Comparison of ENCODE assay signal across 9 cellular contexts in genomic region chr20:22830138-22830537, GRCh38.
"Had no signal": no experiment of that assay in that cellular context is flagged by ENCODE, and none has a peak within 500 bp of the region (broad histone marks: within the 10 kb centered on the region; RNA-seq: fewer than 3 reads in every experiment).

No MANE protein-coding gene starts in this region.

- H3K4me3 ChIP-seq: K562 had no signal

- H3K4me1 Mint-ChIP-seq: IgD-negative memory B cell had no signal

- H3K27ac Mint-ChIP-seq: IgD-negative memory B cell had no signal

- H3K27ac ChIP-seq: HL-60, KMS-11 had no signal

- H3K4me2 ChIP-seq: KMS-11 had no signal

- H3K4me3 Mint-ChIP-seq: IgD-negative memory B cell had no signal

- ATAC-seq: K562 had no signal

- FAIRE-seq: HTR-8/SVneo, K562 had no signal

- H3K9ac ChIP-seq: KMS-11 had no signal

- DNase-seq: IMR-90, Karpas-422, KBM-7, KG1 had no signal
